In the genomic region with DNA sequence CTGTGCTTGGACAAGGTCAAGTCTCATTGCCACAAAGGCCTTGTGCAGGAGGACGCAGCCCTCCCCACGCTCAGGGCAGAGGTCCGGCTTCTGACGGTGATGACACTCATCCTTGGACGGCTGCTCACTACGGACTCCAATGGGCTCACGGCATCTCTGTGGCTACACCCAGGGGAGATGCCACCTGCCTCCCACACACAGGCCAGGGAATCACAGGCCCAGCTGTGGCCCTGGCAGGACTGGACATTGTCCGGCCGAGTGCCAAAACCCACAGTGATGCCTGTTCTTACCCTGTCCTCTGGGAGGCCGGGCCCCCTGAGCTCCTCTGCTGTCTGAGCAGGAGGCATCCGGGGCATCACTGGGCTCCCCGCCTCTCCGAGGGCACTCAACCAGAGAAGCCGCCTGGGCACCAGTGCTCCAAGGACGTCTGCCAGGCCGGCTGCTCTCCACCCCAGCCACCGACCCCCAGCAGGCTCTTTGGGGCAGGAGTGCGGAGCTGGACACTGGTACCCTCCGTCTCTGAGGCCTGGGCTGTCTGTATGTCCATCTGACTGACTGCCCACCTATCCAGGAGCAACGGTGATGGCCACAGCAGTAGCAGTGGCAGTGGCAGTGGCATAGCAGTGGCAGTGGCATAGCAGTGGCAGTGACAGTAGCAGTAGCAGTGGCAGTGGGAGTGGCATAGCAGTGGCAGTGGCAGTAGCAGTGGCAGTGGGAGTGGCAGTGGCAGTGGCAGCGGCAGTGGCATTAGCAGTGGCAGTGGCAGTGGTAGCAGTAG, we compare ENCODE assay signal across 29 cellular contexts. TPM values are rescaled to one million over a fixed set of nuclear protein-coding genes. Genes with fewer than 3 reads are reported as not detected.
DNase-seq lines count a peak whose midpoint lies in the region; ATAC-seq, FAIRE-seq and TF ChIP-seq lines count a peak whose summit lies in the region.
"Had no signal": no experiment of that assay in that cellular context is flagged by ENCODE, and none has a peak within 500 bp of the region (broad histone marks: within the 10 kb centered on the region; RNA-seq: fewer than 3 reads in every experiment).

No MANE protein-coding gene starts in this region.

- POLR2A ChIA-PET in HEK293 (lab: Yijun Ruan, JAX), result no interaction called here
- POLR2A ChIA-PET in WTC11 (lab: Charles Lee), result no interaction called here

- FAIRE-seq in frontal cortex (lab: Jason Lieb, UNC), result no peak
- FAIRE-seq: A549, GM12891 had no signal

- no peak for ATAC-seq in WTC11
- no peak for ATAC-seq in GM18502 (IDR thresholded peaks at IDR 0.05; ENCODE audit: poor library complexity, unreplicated experiment)
- ATAC-seq: A549; CD8-positive, alpha-beta T cell; PC-3; Right ventricle myocardium inferior; SK-N-SH treated with all-trans-retinoic acid at 6 μM for 48 hours had no signal

- no peaks in the 10 kb centered on the region; the same call in 1 of the 2 replicates for H3K27me3 Mint-ChIP-seq in WTC11 (ENCODE audit: low read depth)
- H3K27me3 Mint-ChIP-seq in progenitor cell of endocrine pancreas, result no peaks in the 10 kb centered on the region

- H3K4me1 ChIP-seq in HEK293 (ENCODE audit: control insufficient read depth, insufficient read depth, low read length), result no peaks in the 10 kb centered on the region
- H3K4me1 ChIP-seq: A549, SJCRH30 had no signal

- no peak overlapping the region for H3K27ac Mint-ChIP-seq in WTC11
- peak overlapping the region; percentile 45 for H3K27ac Mint-ChIP-seq in progenitor cell of endocrine pancreas
- H3K27ac Mint-ChIP-seq: CD8-positive, alpha-beta T cell; HFFc6 had no signal

- peaks cover 30% of the 10 kb centered on the region for H3K4me1 Mint-ChIP-seq in WTC11
- H3K4me1 Mint-ChIP-seq in progenitor cell of endocrine pancreas (ENCODE audit: low read depth), result peaks cover 33% of the 10 kb centered on the region

- no peak for DNase-seq in WTC11 (ENCODE audit: low spot score)
- DNase-seq in progenitor cell of endocrine pancreas (ENCODE audit: low spot score, unreplicated experiment), result no peak
- no peak for DNase-seq in frontal cortex (ENCODE audit: low spot score in 2 of 2)
- DNase-seq in MG63, result no peak
- DNase-seq in cerebellum (ENCODE audit: low spot score), result no peak
- DNase-seq: C1 segment of cervical spinal cord; CD8-positive, alpha-beta T cell; DMS79 treated with DMSO at 0.1 percent for 48 hours; GF-D8; H7; HFFc6; KBM-7; MM.1S; NCI-H1092; NCI-H1417 treated with DMSO at 0.1 percent for 48 hours; NCI-H1694 treated with DMSO at 0.1 percent for 48 hours; NCI-H2081 treated with DMSO at 0.1 percent for 48 hours; NCI-H2171 treated with DMSO at 0.1 percent for 48 hours; NCI-H345; NCI-H510A treated with DMSO at 0.1 percent for 48 hours; SJCRH30 had no signal

- no peak overlapping the region for H3K4me3 Mint-ChIP-seq in WTC11
- no peak overlapping the region for H3K4me3 Mint-ChIP-seq in progenitor cell of endocrine pancreas (ENCODE audit: low read depth)
- H3K4me3 Mint-ChIP-seq: CD8-positive, alpha-beta T cell; HFFc6 had no signal

- H3K36me3 ChIP-seq in HEK293 (ENCODE audit: control insufficient read depth in 2 of 2, insufficient read depth in 1 of 2, low read length in 2 of 2), result no peaks in the 10 kb centered on the region
- no peaks in the 10 kb centered on the region for H3K36me3 ChIP-seq in MG63
- H3K36me3 ChIP-seq: SJCRH30 had no signal

- H3K9me3 Mint-ChIP-seq in WTC11 (peaks cover 5% of the 10 kb centered on the region), progenitor cell of endocrine pancreas (ENCODE audit: low read depth) (no peaks in the 10 kb centered on the region)
- H3K9me3 Mint-ChIP-seq: CD8-positive, alpha-beta T cell; HFFc6 had no signal

- CTCF ChIA-PET in HEK293 (lab: Yijun Ruan, JAX) (interaction anchor here (0.6 to 1.7 kb wide), 2 partner anchors 14 to 74 kb away, joined by 3 to 5 read pairs; no protein-coding TSS in a partner anchor), WTC11 (lab: Charles Lee) (interaction anchor here (1.0 to 1.4 kb wide), 2 partner anchors 15 to 74 kb away, joined by 4 to 7 read pairs; no protein-coding TSS in a partner anchor)

- TF ChIP-seq CTCF in HEK293 (tag by site-specific recombination; IDR thresholded peaks at IDR 0.05) (no peak), WTC11 (IDR thresholded peaks at IDR 0.05) (no peak), progenitor cell of endocrine pancreas (IDR thresholded peaks at IDR 0.05; ENCODE audit: unreplicated experiment) (no peak)

- H3K36me3 Mint-ChIP-seq in WTC11 (no peaks in the 10 kb centered on the region), progenitor cell of endocrine pancreas (ENCODE audit: insufficient read depth) (peaks cover 2% of the 10 kb centered on the region)
- H3K36me3 Mint-ChIP-seq: CD8-positive, alpha-beta T cell had no signal

- no peaks in the 10 kb centered on the region for H3K27me3 ChIP-seq in MG63

- H3K9me3 ChIP-seq in HEK293 (ENCODE audit: control insufficient read depth, insufficient read depth, low read depth, low read length), result no peaks in the 10 kb centered on the region
- no peaks in the 10 kb centered on the region for H3K9me3 ChIP-seq in MG63
- H3K9me3 ChIP-seq: A549, SJCRH30 had no signal

- H3K27ac ChIP-seq in HEK293 (ENCODE audit: extremely low read depth, low read depth, low read length), result no peak overlapping the region
- H3K27ac ChIP-seq: A549, SJCRH30 had no signal

- H3K4me3 ChIP-seq in HEK293 (ENCODE audit: low read depth, low read length) (no peak overlapping the region), MG63 (no peak overlapping the region)
- H3K4me3 ChIP-seq: A549, SJCRH30 had no signal

TF ChIP-seq in HEK293, 187 proteins besides CTCF, POLR2A, EP300 and RAD21 (continues in another document):
- no peak for TF ChIP-seq ZNF610 (tag by site-specific recombination; IDR thresholded peaks at IDR 0.05; ENCODE audit: borderline replicate concordance)
- TF ChIP-seq ZNF701 (tag by site-specific recombination; IDR thresholded peaks at IDR 0.05), result no peak
- TF ChIP-seq, protein P1, sequence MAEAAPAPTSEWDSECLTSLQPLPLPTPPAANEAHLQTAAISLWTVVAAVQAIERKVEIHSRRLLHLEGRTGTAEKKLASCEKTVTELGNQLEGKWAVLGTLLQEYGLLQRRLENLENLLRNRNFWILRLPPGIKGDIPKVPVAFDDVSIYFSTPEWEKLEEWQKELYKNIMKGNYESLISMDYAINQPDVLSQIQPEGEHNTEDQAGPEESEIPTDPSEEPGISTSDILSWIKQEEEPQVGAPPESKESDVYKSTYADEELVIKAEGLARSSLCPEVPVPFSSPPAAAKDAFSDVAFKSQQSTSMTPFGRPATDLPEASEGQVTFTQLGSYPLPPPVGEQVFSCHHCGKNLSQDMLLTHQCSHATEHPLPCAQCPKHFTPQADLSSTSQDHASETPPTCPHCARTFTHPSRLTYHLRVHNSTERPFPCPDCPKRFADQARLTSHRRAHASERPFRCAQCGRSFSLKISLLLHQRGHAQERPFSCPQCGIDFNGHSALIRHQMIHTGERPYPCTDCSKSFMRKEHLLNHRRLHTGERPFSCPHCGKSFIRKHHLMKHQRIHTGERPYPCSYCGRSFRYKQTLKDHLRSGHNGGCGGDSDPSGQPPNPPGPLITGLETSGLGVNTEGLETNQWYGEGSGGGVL (tag by site-specific recombination; IDR thresholded peaks at IDR 0.05), result no peak
- TF ChIP-seq ZNF366 (tag by site-specific recombination; conservative IDR thresholded peaks at IDR 0.05), result no peak
- TF ChIP-seq OSR2 (tag by site-specific recombination; IDR thresholded peaks at IDR 0.05), result peak; percentile 66; the same call in 1 of the 2 replicates

TF ChIP-seq in WTC11, 78 proteins besides CTCF, POLR2A, EP300 and RAD21:
- TF ChIP-seq GABPB1 (CRISPR knock-in tag; IDR thresholded peaks at IDR 0.05) (no peak), SMAD4 (CRISPR knock-in tag; IDR thresholded peaks at IDR 0.05) (no peak), FOXP1 (CRISPR knock-in tag; IDR thresholded peaks at IDR 0.05; ENCODE audit: borderline replicate concordance) (0 out of 2 replicates have a peak, but pooled peaks have one; percentile 7), JUN (CRISPR knock-in tag; IDR thresholded peaks at IDR 0.05) (no peak)

RNA-seq across cellular contexts. Expression of a gene that starts 1.9 kb away (rescaled TPM):
- total RNA-seq in WTC11 (2021) (0.99 to 1.5 TPM (median 1.4 TPM) in 3 replicates), progenitor cell of endocrine pancreas (14.4 and 17.5 TPM in 2 replicates), frontal cortex (not detected), cerebellum (not detected)
- not detected in 2 replicates for total RNA-seq in MG63 (2014; rRNA removed; shearing (Covaris generic); ENCODE audit: low replicate concordance)
- total RNA-seq: CD8-positive, alpha-beta T cell; H7; HFFc6; HT1080; Right ventricle myocardium inferior; SJCRH30 had no signal

RNA-seq across cellular contexts. Expression of a gene that starts 18.4 kb away (rescaled TPM):
- total RNA-seq in WTC11 (2021) (7.5 to 10.6 TPM (median 9.2 TPM) in 3 replicates), progenitor cell of endocrine pancreas (20.4 and 21.7 TPM in 2 replicates), frontal cortex (2.9 TPM), cerebellum (5.4 TPM)
- 1.3 and 6.0 TPM in 2 replicates for total RNA-seq in MG63 (2014; rRNA removed; shearing (Covaris generic); ENCODE audit: low replicate concordance)

RNA-seq across cellular contexts. Expression of a gene that starts 38.6 kb away (rescaled TPM):
- total RNA-seq in WTC11 (2021) (2,016 to 2,119 TPM (median 2,047 TPM) in 3 replicates), progenitor cell of endocrine pancreas (1,160 and 1,251 TPM in 2 replicates), frontal cortex (821 TPM), cerebellum (422 TPM)
- 2,164 and 3,269 TPM in 2 replicates for total RNA-seq in MG63 (2014; rRNA removed; shearing (Covaris generic); ENCODE audit: low replicate concordance)

RNA-seq across cellular contexts. Expression of a gene that starts 50.3 kb away (rescaled TPM):
- 1.4 to 2.3 TPM (median 1.6 TPM) in 3 replicates for total RNA-seq in WTC11 (2021)
- total RNA-seq in progenitor cell of endocrine pancreas, result 3.8 and 4.8 TPM in 2 replicates
- total RNA-seq in frontal cortex, result not detected
- 1.6 TPM in 1 of 2 replicates, not detected in the other for total RNA-seq in MG63 (2014; rRNA removed; shearing (Covaris generic); ENCODE audit: low replicate concordance)
- total RNA-seq in cerebellum, result not detected
- total RNA-seq: CD8-positive, alpha-beta T cell; HFFc6; HT1080; SJCRH30 had no signal

RNA-seq across cellular contexts. Expression of a gene that starts 58.4 kb away (rescaled TPM):
- total RNA-seq in WTC11 (2021) (298 to 329 TPM (median 323 TPM) in 3 replicates), progenitor cell of endocrine pancreas (248 and 252 TPM in 2 replicates), frontal cortex (11.4 TPM), cerebellum (24.6 TPM)
- total RNA-seq in MG63 (2014; rRNA removed; shearing (Covaris generic); ENCODE audit: low replicate concordance), result 12.8 and 22.2 TPM in 2 replicates
